Comparison of ENCODE assay signal across 9 cellular contexts in genomic region chrX:1394731-1395501, GRCh38. TPM values are rescaled to one million over a fixed set of nuclear protein-coding genes. Genes with fewer than 3 reads are reported as not detected.
DNase-seq lines count a peak whose midpoint lies in the region; ATAC-seq, FAIRE-seq and TF ChIP-seq lines count a peak whose summit lies in the region.
"Had no signal": no experiment of that assay in that cellular context is flagged by ENCODE, and none has a peak within 500 bp of the region (broad histone marks: within the 10 kb centered on the region; RNA-seq: fewer than 3 reads in every experiment).

No MANE protein-coding gene starts in this region.

- no peak overlapping the region for H3K4me2 ChIP-seq in smooth muscle cell

- peak overlapping the region; percentile 24 for H3K27ac ChIP-seq in smooth muscle cell (ENCODE audit: low read depth)

- no peak for TF ChIP-seq CTCF in smooth muscle cell (IDR thresholded peaks at IDR 0.05; ENCODE audit: borderline replicate concordance, insufficient read depth, poor library complexity, severe bottlenecking)
- no peak for TF ChIP-seq CTCF in omental fat pad (IDR thresholded peaks at IDR 0.05)

- peak; percentile 26 for FAIRE-seq in HTR-8/SVneo (lab: Jason Lieb, UNC)
- FAIRE-seq: colon had no signal

- H2AFZ ChIP-seq in smooth muscle cell (ENCODE audit: low read depth) = no peak overlapping the region

- H3K9me3 ChIP-seq in iPS-18c (ENCODE audit: control insufficient read depth, insufficient read depth, low read length) (no peaks in the 10 kb centered on the region), smooth muscle cell (replicated peaks; ENCODE audit: low read depth) (no peaks in the 10 kb centered on the region)

- H3K4me1 Mint-ChIP-seq in activated T-helper 2 cell treated with anti-CD3 and anti-CD28 coated beads, Interferon-gamma antibody, Interleukin-2, Interleukin-4, amounts not matched to agents 10 μg/mL and 5 μg/mL and 100 μg/mL, durations not matched to agents 14 hours and 24 hours and 36 hours (ENCODE audit: low read depth) = peaks cover 15% of the 10 kb centered on the region

- no peak overlapping the region for H3K9ac ChIP-seq in smooth muscle cell (ENCODE audit: low read depth)

- no peaks in the 10 kb centered on the region for H3K27me3 Mint-ChIP-seq in activated T-helper 2 cell treated with anti-CD3 and anti-CD28 coated beads, Interferon-gamma antibody, Interleukin-2, Interleukin-4, amounts not matched to agents 10 μg/mL and 5 μg/mL and 100 μg/mL, durations not matched to agents 14 hours and 24 hours and 36 hours (ENCODE audit: low read depth)

- 94% methylated on average over 22 of the region's 22 CpGs for WGBS in smooth muscle cell (ENCODE audit: low lambda C conversion rate)

- no peaks in the 10 kb centered on the region for H3K27me3 ChIP-seq in smooth muscle cell (ENCODE audit: low read depth)

- DNase-seq in HTR-8/SVneo (ENCODE audit: insufficient read length, low spot score) (no peak), smooth muscle cell (lab: John Stamatoyannopoulos, UW; ENCODE audit: unreplicated experiment) (no peak), NCI-H146 treated with DMSO at 0.1 percent for 48 hours (lab: John Stamatoyannopoulos, UW; ENCODE audit: unreplicated experiment) (no peak), omental fat pad (ENCODE audit: low spot score) (no peak), NCI-H345 treated with DMSO at 0.1 percent for 48 hours (lab: John Stamatoyannopoulos, UW; ENCODE audit: unreplicated experiment) (no peak)
- no peak for DNase-seq in activated T-helper 2 cell treated with anti-CD3 and anti-CD28 coated beads, Interferon-gamma antibody, Interleukin-2, Interleukin-4, amounts not matched to agents 10 μg/mL and 5 μg/mL and 100 μg/mL, durations not matched to agents 14 hours and 24 hours and 36 hours (ENCODE audit: low spot score)
- DNase-seq: NCI-H1092 treated with DMSO at 0.1 percent for 48 hours had no signal

- H3K79me2 ChIP-seq in smooth muscle cell (ENCODE audit: low read depth) = peaks cover 23% of the 10 kb centered on the region

- H3K27ac Mint-ChIP-seq in activated T-helper 2 cell treated with anti-CD3 and anti-CD28 coated beads, Interferon-gamma antibody, Interleukin-2, Interleukin-4, amounts not matched to agents 10 μg/mL and 5 μg/mL and 100 μg/mL, durations not matched to agents 14 hours and 24 hours and 36 hours = no peak overlapping the region

- H3K36me3 ChIP-seq in smooth muscle cell (ENCODE audit: low read depth) = peaks cover 2% of the 10 kb centered on the region

- H3K4me3 Mint-ChIP-seq in activated T-helper 2 cell treated with anti-CD3 and anti-CD28 coated beads, Interferon-gamma antibody, Interleukin-2, Interleukin-4, amounts not matched to agents 10 μg/mL and 5 μg/mL and 100 μg/mL, durations not matched to agents 14 hours and 24 hours and 36 hours (ENCODE audit: low read depth) = peak overlapping the region; percentile 93

- peaks cover 12% of the 10 kb centered on the region for H3F3A ChIP-seq in smooth muscle cell (ENCODE audit: low read depth)

- peaks cover 39% of the 10 kb centered on the region for H3K36me3 Mint-ChIP-seq in activated T-helper 2 cell treated with anti-CD3 and anti-CD28 coated beads, Interferon-gamma antibody, Interleukin-2, Interleukin-4, amounts not matched to agents 10 μg/mL and 5 μg/mL and 100 μg/mL, durations not matched to agents 14 hours and 24 hours and 36 hours (ENCODE audit: low read depth)

- no peaks in the 10 kb centered on the region for H3K9me3 Mint-ChIP-seq in activated T-helper 2 cell treated with anti-CD3 and anti-CD28 coated beads, Interferon-gamma antibody, Interleukin-2, Interleukin-4, amounts not matched to agents 10 μg/mL and 5 μg/mL and 100 μg/mL, durations not matched to agents 14 hours and 24 hours and 36 hours

- peaks cover 25% of the 10 kb centered on the region for H4K20me1 ChIP-seq in smooth muscle cell (ENCODE audit: low read depth)

- H3K4me3 ChIP-seq in iPS-18c (ENCODE audit: insufficient read depth, low read depth, low read length) (peak overlapping the region; percentile 41), smooth muscle cell (no peak overlapping the region)

- intact Hi-C loops in activated T-helper 2 cell treated with anti-CD3 and anti-CD28 coated beads, Interferon-gamma antibody, Interleukin-2, Interleukin-4, amounts not matched to agents 10 μg/mL and 5 μg/mL and 100 μg/mL, durations not matched to agents 14 hours and 24 hours and 36 hours (cut with micrococcal nuclease) = loop anchor here (5.0 kb wide), 3 partner anchors 142 to 197 kb away; partner anchors contain the start of genes AKAP17A and P2RY8

- peaks cover 15% of the 10 kb centered on the region for H3K4me1 ChIP-seq in smooth muscle cell (ENCODE audit: low read depth)

- ATAC-seq in omental fat pad (ENCODE audit: low FRiP score) = no peak

RNA-seq across cellular contexts. Expression of gene SLC25A6, which starts 3.0 kb away (rescaled TPM):
- 318 and 325 TPM in 2 replicates for total RNA-seq in activated T-helper 2 cell treated with anti-CD3 and anti-CD28 coated beads, Interferon-gamma antibody, Interleukin-2, Interleukin-4, amounts not matched to agents 10 μg/mL and 5 μg/mL and 100 μg/mL, durations not matched to agents 14 hours and 24 hours and 36 hours
- total RNA-seq in smooth muscle cell = 160 and 164 TPM in 2 replicates
- 261 and 288 TPM in 2 replicates for polyA plus RNA-seq in smooth muscle cell
- total RNA-seq in omental fat pad = 100 to 1,000 TPM; 342 to 468 (median 415) TPM

RNA-seq across cellular contexts. Expression of gene ASMTL, which starts 57.8 kb away (rescaled TPM):
- 41.8 and 42.6 TPM in 2 replicates for total RNA-seq in activated T-helper 2 cell treated with anti-CD3 and anti-CD28 coated beads, Interferon-gamma antibody, Interleukin-2, Interleukin-4, amounts not matched to agents 10 μg/mL and 5 μg/mL and 100 μg/mL, durations not matched to agents 14 hours and 24 hours and 36 hours
- total RNA-seq in smooth muscle cell (18.9 and 20.0 TPM in 2 replicates), omental fat pad (10 to 100 TPM; 17.9 to 27.3 (median 21.8) TPM)
- polyA plus RNA-seq in smooth muscle cell = 40.9 and 50.5 TPM in 2 replicates

RNA-seq across cellular contexts. Expression of gene IL3RA, which starts 58.3 kb away (rescaled TPM):
- 6.8 and 7.4 TPM in 2 replicates for total RNA-seq in activated T-helper 2 cell treated with anti-CD3 and anti-CD28 coated beads, Interferon-gamma antibody, Interleukin-2, Interleukin-4, amounts not matched to agents 10 μg/mL and 5 μg/mL and 100 μg/mL, durations not matched to agents 14 hours and 24 hours and 36 hours
- total RNA-seq in smooth muscle cell (0.67 TPM in 1 of 2 replicates, not detected in the other), omental fat pad (10 to 100 TPM in 3 of 4 donors, 1 to 10 TPM in 1; 5.2 to 38.3 (median 20.6) TPM)
- polyA plus RNA-seq in smooth muscle cell = 0.24 and 0.90 TPM in 2 replicates
